In genomic region chr7:150978136-150978789, GRCh38 we compare ENCODE assay signal across 1 cellular context.
TF ChIP-seq lines count a peak whose summit lies in the region.

Gene KCNH2 (minus strand): TSS chr7:150978321. CDS start chr7:150977913, 408 bp downstream.

TF ChIP-seq in HEK293, 187 proteins besides CTCF, POLR2A, EP300 and RAD21 (continued from another document):
- TF ChIP-seq ZNF600 (tag by site-specific recombination; IDR thresholded peaks at IDR 0.05) (peak; percentile 47; the same call in 1 of the 2 replicates), ZBTB17 (tag by site-specific recombination; IDR thresholded peaks at IDR 0.05) (peak; percentile 69), ZNF26 (tag by site-specific recombination; IDR thresholded peaks at IDR 0.05) (no peak), ZNF341 (tag by site-specific recombination; IDR thresholded peaks at IDR 0.05; ENCODE audit: low read depth) (peak; percentile 27; the same call in 1 of the 2 replicates), SP2 (tag by site-specific recombination; IDR thresholded peaks at IDR 0.05) (peak; percentile 56), ZBTB26 (tag by site-specific recombination; optimal IDR thresholded peaks at IDR 0.05) (peak; percentile 66), HOXA7 (CRISPR knock-in tag; IDR thresholded peaks at IDR 0.05; ENCODE audit: borderline replicate concordance) (no peak)
